In genomic region chr3:32819086-32819450, GRCh38 we compare ENCODE assay signal across 9 cellular contexts. TPM values are rescaled to one million over a fixed set of nuclear protein-coding genes. Genes with fewer than 3 reads are reported as not detected.
A peak's percentile ranks its signal among the peaks of the same experiment; 100 is the strongest.
DNase-seq lines count a peak whose midpoint lies in the region; ATAC-seq and TF ChIP-seq lines count a peak whose summit lies in the region.
"Had no signal": no experiment of that assay in that cellular context is flagged by ENCODE, and none has a peak within 500 bp of the region (broad histone marks: within the 10 kb centered on the region; RNA-seq: fewer than 3 reads in every experiment).

No MANE protein-coding gene starts in this region.

- peak overlapping the region; percentile 33 for H3K14ac ChIP-seq in H9 (ENCODE audit: insufficient read depth, low read length)

- peaks cover 55% of the 10 kb centered on the region for H3K27me3 ChIP-seq in BLaER1
- H3K27me3 ChIP-seq in H9 (ENCODE audit: insufficient read depth, low read length) = no peaks in the 10 kb centered on the region
- H3K27me3 ChIP-seq in dorsolateral prefrontal cortex = peaks cover 0 to 70% (median 37%) of the 10 kb centered on the region in 45 donors
- no peaks in the 10 kb centered on the region for H3K27me3 ChIP-seq in naive thymus-derived CD4-positive, alpha-beta T cell (ENCODE audit: control insufficient read depth in 2 of 2, insufficient read depth in 2 of 2, low read length in 2 of 2)

- peak overlapping the region; percentile 55 for H3K23ac ChIP-seq in H9 (ENCODE audit: insufficient read length, low read depth, low read length)

- H2AFZ ChIP-seq in H9 (ENCODE audit: low read length) = no peak overlapping the region

- H3K4me3 ChIP-seq in BLaER1 = peak overlapping the region; percentile 74
- peak overlapping the region in 32 of 59 donors; percentile 23 to 72 (median 60) for H3K4me3 ChIP-seq in dorsolateral prefrontal cortex
- no peak overlapping the region for H3K4me3 ChIP-seq in naive thymus-derived CD4-positive, alpha-beta T cell (ENCODE audit: low read length)

- CTCF ChIA-PET in naive thymus-derived CD4-positive, alpha-beta T cell (lab: Charles Lee) = no interaction called here

- peaks cover 46 to 47% of the 10 kb centered on the region in 2 experiments for H3K4me1 Mint-ChIP-seq in H9
- peaks cover 6 to 30% (median 23%) of the 10 kb centered on the region in 7 donors for H3K4me1 Mint-ChIP-seq in naive thymus-derived CD4-positive, alpha-beta T cell

- H2BK20ac ChIP-seq in H9 (ENCODE audit: low read depth, low read length, poor library complexity, severe bottlenecking) = no peak overlapping the region

- H3K4me2 ChIP-seq in BLaER1 (0 out of 2 replicates have a peak overlapping the region, but pooled peaks have one; percentile 98), H9 (ENCODE audit: insufficient read depth, insufficient read length, low read length) (peak overlapping the region; percentile 93)

- no peak overlapping the region for H2BK5ac ChIP-seq in H9 (ENCODE audit: insufficient read length, low read length)

- POLR2A ChIA-PET in naive thymus-derived CD4-positive, alpha-beta T cell (lab: Charles Lee) = no interaction called here

- H3K27ac Mint-ChIP-seq in H9 = peak overlapping the region; percentile 98 to 99 (median 98)
- H3K27ac Mint-ChIP-seq in naive thymus-derived CD4-positive, alpha-beta T cell = peak overlapping the region in 1 of 9 donors; percentile 38

- H3K4ac ChIP-seq in H9 (ENCODE audit: low read depth, low read length) = no peak overlapping the region

- no peak for ATAC-seq in naive thymus-derived CD4-positive, alpha-beta T cell
- ATAC-seq in GM21723 (IDR thresholded peaks at IDR 0.05; ENCODE audit: unreplicated experiment) = no peak

- peak overlapping the region; percentile 24 for H3K18ac ChIP-seq in H9 (ENCODE audit: insufficient read length, low read depth, low read length)

- peaks cover 57 to 65% (median 62%) of the 10 kb centered on the region in 3 experiments for H3K36me3 Mint-ChIP-seq in H9 (ENCODE audit: insufficient read depth in 1 of 3, low read depth in 3 of 3)
- H3K36me3 Mint-ChIP-seq in naive thymus-derived CD4-positive, alpha-beta T cell = no peaks in the 10 kb centered on the region

- H3K4me1 ChIP-seq in BLaER1 = peaks cover 40% of the 10 kb centered on the region
- H3K4me1 ChIP-seq in H9 (ENCODE audit: insufficient read depth, low read length) = peaks cover 6% of the 10 kb centered on the region; the same call in 1 of the 2 replicates
- H3K4me1 ChIP-seq in naive thymus-derived CD4-positive, alpha-beta T cell (ENCODE audit: control insufficient read depth in 2 of 2, insufficient read depth in 2 of 2, low read length in 2 of 2) = peaks cover 0 to 5% of the 10 kb centered on the region in 2 donors

- H3K79me2 ChIP-seq in H9 (ENCODE audit: insufficient read depth, low read length) = peaks cover 77% of the 10 kb centered on the region

- H3K4me3 Mint-ChIP-seq in H9 = peak overlapping the region; percentile 96 to 100
- H3K4me3 Mint-ChIP-seq in naive thymus-derived CD4-positive, alpha-beta T cell = peak overlapping the region; percentile 24 to 84 (median 63)

- H3K23me2 ChIP-seq in H9 (ENCODE audit: insufficient read length, low read depth, low read length, poor library complexity, severe bottlenecking) = peaks cover 25% of the 10 kb centered on the region

- no peak overlapping the region for H4K5ac ChIP-seq in H9 (ENCODE audit: insufficient read length, low read depth, low read length)

- H4K20me1 ChIP-seq in BLaER1 = peaks cover 10% of the 10 kb centered on the region
- H4K20me1 ChIP-seq in H9 (ENCODE audit: control insufficient read depth, insufficient read depth, insufficient read length) = no peaks in the 10 kb centered on the region

- no peak overlapping the region for H2AK5ac ChIP-seq in H9 (ENCODE audit: insufficient read length, low read length)

- no peak overlapping the region for H3K56ac ChIP-seq in H9 (ENCODE audit: insufficient read length, low read depth, low read length)

- H3K79me1 ChIP-seq in H9 (ENCODE audit: insufficient read depth, low read depth, low read length, poor library complexity, severe bottlenecking) = no peaks in the 10 kb centered on the region

- peaks cover 3% of the 10 kb centered on the region; the same call in 1 of the 2 replicates for H3K27me3 Mint-ChIP-seq in H9 (ENCODE audit: low read depth)
- H3K27me3 Mint-ChIP-seq in naive thymus-derived CD4-positive, alpha-beta T cell = peaks cover 24 to 70% (median 45%) of the 10 kb centered on the region in 5 donors

- no peak overlapping the region for H2BK15ac ChIP-seq in H9 (ENCODE audit: low read depth, low read length)

- H3K36me3 ChIP-seq in BLaER1 = peaks cover 18% of the 10 kb centered on the region
- no peaks in the 10 kb centered on the region for H3K36me3 ChIP-seq in naive thymus-derived CD4-positive, alpha-beta T cell (ENCODE audit: control insufficient read depth in 2 of 3, insufficient read depth in 3 of 3, low read length in 3 of 3)
- H3K36me3 ChIP-seq: spleen had no signal

- peaks cover 10 to 17% of the 10 kb centered on the region in 2 experiments; a peak in 4 of 5 replicates for H3K9me3 Mint-ChIP-seq in H9
- peaks cover 0 to 1% (median 0%) of the 10 kb centered on the region in 11 donors for H3K9me3 Mint-ChIP-seq in naive thymus-derived CD4-positive, alpha-beta T cell

- no peak overlapping the region for H4K91ac ChIP-seq in H9 (ENCODE audit: insufficient read length, low read depth, low read length)

- peaks cover 40% of the 10 kb centered on the region for H3K9me3 ChIP-seq in BLaER1
- no peaks in the 10 kb centered on the region for H3K9me3 ChIP-seq in H9 (ENCODE audit: control insufficient read depth, low read depth, low read length)
- no peaks in the 10 kb centered on the region for H3K9me3 ChIP-seq in naive thymus-derived CD4-positive, alpha-beta T cell (ENCODE audit: control insufficient read depth in 2 of 3, low read length in 3 of 3)
- H3K9me3 ChIP-seq: spleen had no signal

- WGBS in H9 (ENCODE audit: extremely low coverage, insufficient read length, low lambda C conversion rate) = no CpG with 5 or more reads among the region's 16 CpGs

- H3K27ac ChIP-seq in BLaER1 = no peak overlapping the region
- no peak overlapping the region for H3K27ac ChIP-seq in H9 (ENCODE audit: insufficient read length, low read depth, low read length)
- no peak overlapping the region for H3K27ac ChIP-seq in dorsolateral prefrontal cortex
- H3K27ac ChIP-seq in naive thymus-derived CD4-positive, alpha-beta T cell (ENCODE audit: low read depth, low read length) = no peak overlapping the region
- H3K27ac ChIP-seq: spleen had no signal

- no peak overlapping the region for H3T11ph ChIP-seq in H9 (ENCODE audit: low read length)

- H4K8ac ChIP-seq in H9 (replicated peaks; ENCODE audit: insufficient read length, low read depth, low read length) = no peak overlapping the region

- no peak overlapping the region for H2BK12ac ChIP-seq in H9 (ENCODE audit: insufficient read length, low read depth, low read length)

- H2BK120ac ChIP-seq in H9 (ENCODE audit: low read depth, low read length, poor library complexity, severe bottlenecking) = no peak overlapping the region

- TF ChIP-seq CTCF in H9 (conservative IDR thresholded peaks at IDR 0.05) (no peak), dorsolateral prefrontal cortex (IDR thresholded peaks at IDR 0.05 in 54 of 56, conservative IDR thresholded peaks at IDR 0.05 in 2 of 56; ENCODE audit: low read depth in 1 of 56, partially characterized antibody in 56 of 56) (no peak)

- intact Hi-C loops in dorsolateral prefrontal cortex (cut with DNase I) = no loop called here
- intact Hi-C loops in naive thymus-derived CD4-positive, alpha-beta T cell (cut with micrococcal nuclease) = no loop called here

- DNase-seq in H9 = no peak
- DNase-seq in dorsolateral prefrontal cortex = no peak
- DNase-seq in naive thymus-derived CD4-positive, alpha-beta T cell = no peak
- DNase-seq in RPMI8226 = no peak
- no peak for DNase-seq in NCI-H2171 treated with DMSO at 0.1 percent for 48 hours (lab: John Stamatoyannopoulos, UW)
- DNase-seq in mesenteric fat pad (ENCODE audit: low spot score) = no peak
- DNase-seq: spleen had no signal

- H3K9ac ChIP-seq in BLaER1 (no peak overlapping the region), H9 (ENCODE audit: extremely low read depth, insufficient read length, low read length) (peak overlapping the region; percentile 94)

RNA-seq across cellular contexts. Expression of gene TRIM71, which starts 1.3 kb away (rescaled TPM):
- total RNA-seq in H9 (2021) = 364 and 376 TPM in 2 replicates
- total RNA-seq in dorsolateral prefrontal cortex = 1 to 10 TPM in 65 of 120 experiments, under 1 TPM in 55; 0.36 to 2.1 (median 1.0) TPM
- total RNA-seq in naive thymus-derived CD4-positive, alpha-beta T cell = under 1 TPM in 1 of 5 experiments, not detected in 4; 0.20 TPM
- not detected for polyA plus RNA-seq in naive thymus-derived CD4-positive, alpha-beta T cell
- not detected for total RNA-seq in mesenteric fat pad

Comparison
In these comparisons a context has a peak if more than half of its experiments do, and no peak if none do; other contexts are left out.
1. RNA of gene TRIM71, which starts 1.3 kb away (total RNA-seq): 364 to 376 TPM in H9; 0.36 to 2.1 TPM in dorsolateral prefrontal cortex, not detected in mesenteric fat pad (single experiment) and 0.20 TPM in naive thymus-derived CD4-positive, alpha-beta T cell; every median in the first group is over 100 times any median in the second.